In the genomic region with DNA sequence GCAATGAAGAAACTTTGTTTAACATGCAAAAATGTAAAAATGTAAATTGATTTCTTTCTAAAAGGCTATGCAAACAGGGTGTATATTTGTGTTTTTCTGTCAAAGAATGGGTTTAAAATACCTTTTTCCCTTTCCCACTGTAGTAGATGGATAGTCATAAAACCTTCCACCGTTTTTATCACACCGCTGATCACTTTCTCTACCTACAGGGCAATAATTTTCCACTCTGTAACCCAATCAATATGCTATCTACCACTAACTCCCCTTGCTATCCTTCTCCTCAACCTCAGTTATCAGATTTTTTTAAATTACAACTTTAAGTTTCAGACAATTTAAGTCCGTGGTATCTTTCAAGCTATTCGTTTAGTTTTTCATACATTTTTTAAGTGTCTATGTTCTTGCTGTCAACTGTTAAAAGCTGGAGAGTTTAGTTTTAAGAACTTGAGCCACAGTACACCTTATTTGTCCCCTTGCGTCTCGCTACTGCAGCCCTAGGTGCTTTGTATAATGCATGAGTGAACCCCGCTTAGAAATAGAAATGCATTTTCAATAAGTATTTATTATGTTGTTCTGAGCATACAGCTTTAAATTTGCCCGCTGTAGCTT, we compare ENCODE assay signal across 8 cellular contexts.
DNase-seq lines count a peak whose midpoint lies in the region; ATAC-seq and TF ChIP-seq lines count a peak whose summit lies in the region.

No MANE protein-coding gene starts in this region.

- peak overlapping the region; percentile 73 for H3K4me3 ChIP-seq in AG04449 (ENCODE audit: low read depth, low read length)
- H3K4me3 ChIP-seq in mucosa of rectum (ENCODE audit: low read length in 2 of 2) = peak overlapping the region; percentile 69 to 86

- BruUV-seq in MCF 10A (replicated peaks; lab: Mats Ljungman, UMichigan) = no TSS peak

- CTCF ChIA-PET in AG04449 (lab: Yijun Ruan, JAX) = interaction anchor here (1.0 to 1.4 kb wide), 3 partner anchors 120 to 349 kb away, joined by 3 to 7 read pairs (median 3); no protein-coding TSS in a partner anchor
- CTCF ChIA-PET in MCF 10A (lab: Yijun Ruan, JAX) = interaction anchor here (0.6 to 1.5 kb wide), 10 partner anchors 12 to 1480 kb away, joined by 3 to 6 read pairs (median 3); no protein-coding TSS in a partner anchor

- H3K36me3 Mint-ChIP-seq in MCF 10A (ENCODE audit: insufficient read depth, unreplicated experiment) = no peaks in the 10 kb centered on the region

- H3K9me3 ChIP-seq in mucosa of rectum (ENCODE audit: control insufficient read depth in 2 of 2, low read length in 2 of 2) = no peaks in the 10 kb centered on the region

- TF ChIP-seq CTCF in AG04449 (IDR thresholded peaks at IDR 0.05; ENCODE audit: insufficient read depth, low read length, missing control alignments) = no peak
- no peak for TF ChIP-seq CTCF in MCF 10A (IDR thresholded peaks at IDR 0.05; ENCODE audit: unreplicated experiment)
- TF ChIP-seq CTCF in GM20000 (IDR thresholded peaks at IDR 0.05; ENCODE audit: extremely low read depth, missing control alignments) = no peak

- peaks cover 8% of the 10 kb centered on the region for H3K4me1 Mint-ChIP-seq in MCF 10A (ENCODE audit: insufficient read depth, unreplicated experiment)

- peak overlapping the region; percentile 98 to 99 for H3K27ac ChIP-seq in mucosa of rectum (ENCODE audit: low read depth in 2 of 2, low read length in 2 of 2)

- H3K4me1 ChIP-seq in mucosa of rectum (ENCODE audit: control insufficient read depth in 2 of 2, insufficient read depth in 2 of 2, low read length in 2 of 2) = peaks cover 0 to 14% of the 10 kb centered on the region in 2 donors

- no peaks in the 10 kb centered on the region for H3K27me3 Mint-ChIP-seq in MCF 10A (ENCODE audit: insufficient read depth, unreplicated experiment)

- peak overlapping the region; percentile 87 for H3K9ac ChIP-seq in mucosa of rectum (ENCODE audit: low read depth in 1 of 2, low read length in 2 of 2)

- DNase-seq in AG04449 (ENCODE audit: low read depth, low spot score) (no peak), HPDE6-E6E7 (ENCODE audit: extremely low spot score) (peak; percentile 4), MCF 10A (ENCODE audit: unreplicated experiment) (no peak), NCI-H128 (lab: John Stamatoyannopoulos, UW; ENCODE audit: unreplicated experiment) (no peak), GM20000 (ENCODE audit: low spot score) (no peak), SHP77 treated with DMSO at 0.1 percent for 48 hours (lab: John Stamatoyannopoulos, UW) (no peak)

- H3K27me3 ChIP-seq in mucosa of rectum (ENCODE audit: control insufficient read depth in 2 of 2, insufficient read depth in 2 of 2, low read length in 2 of 2) = no peaks in the 10 kb centered on the region

- ATAC-seq in GM21360 (IDR thresholded peaks at IDR 0.05; ENCODE audit: unreplicated experiment) = no peak

- H3K9me3 Mint-ChIP-seq in MCF 10A (ENCODE audit: unreplicated experiment) = no peaks in the 10 kb centered on the region

- peak overlapping the region; percentile 61 for H3K27ac Mint-ChIP-seq in MCF 10A (ENCODE audit: low read depth, unreplicated experiment)

- intact Hi-C loops in MCF 10A (cut with micrococcal nuclease) = loop anchor here (1.0 to 5.0 kb wide), 5 partner anchors 122 to 1369 kb away; no protein-coding TSS in a partner anchor

- H3K4me3 Mint-ChIP-seq in MCF 10A (ENCODE audit: unreplicated experiment) = peak overlapping the region; percentile 74

- POLR2A ChIA-PET in AG04449 (lab: Yijun Ruan, JAX) (no interaction called here), MCF 10A (lab: Yijun Ruan, JAX) (interaction anchor here (0.6 to 4.3 kb wide), 32 partner anchors 10 to 1399 kb away, joined by 3 to 85 read pairs (median 4); a partner anchor contains a TSS)

- no peaks in the 10 kb centered on the region for H3K36me3 ChIP-seq in mucosa of rectum (ENCODE audit: control insufficient read depth in 2 of 2, insufficient read depth in 2 of 2, low read length in 2 of 2)
